ENCODE assay signal across 1 cellular context in the genomic region with DNA sequence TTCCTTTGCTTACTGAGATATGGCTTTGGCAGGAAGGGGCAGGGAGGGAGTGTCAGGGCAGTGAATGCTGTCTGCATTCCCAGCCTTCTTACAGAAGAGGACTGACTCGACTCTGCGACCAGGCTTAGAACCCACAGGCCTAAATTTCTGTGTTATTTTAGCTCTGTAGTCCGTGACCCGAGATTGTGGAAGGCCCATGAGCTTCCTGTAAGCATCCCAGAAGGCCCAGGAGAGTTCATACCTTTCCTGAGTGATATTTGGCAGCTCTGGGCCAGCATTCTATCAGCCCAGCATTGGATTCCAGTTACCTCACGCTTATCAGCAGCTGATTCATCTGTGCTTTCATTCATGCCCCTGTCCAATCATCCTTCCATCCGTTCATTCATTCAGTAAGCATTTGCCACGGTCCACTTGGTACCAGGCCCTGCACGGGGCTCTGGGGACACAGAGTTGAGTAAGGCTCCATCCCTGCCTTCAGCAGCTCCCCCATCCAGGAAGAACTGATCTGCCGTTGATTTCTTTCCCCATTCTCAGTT.
TF ChIP-seq lines count a peak whose summit lies in the region.

No MANE protein-coding gene starts in this region.

TF ChIP-seq in IMR-90, 13 proteins besides CTCF, POLR2A, EP300 and RAD21:
- TF ChIP-seq CHD1 (IDR thresholded peaks at IDR 0.05; ENCODE audit: low read depth, low read length) (no peak), RCOR1 (IDR thresholded peaks at IDR 0.05; ENCODE audit: insufficient replicate concordance, low read length) (no peak), SMC3 (IDR thresholded peaks at IDR 0.05; ENCODE audit: low read depth, low read length) (0 out of 2 replicates have a peak, but pooled peaks have one; percentile 1), NFE2L2 (IDR thresholded peaks at IDR 0.05; ENCODE audit: low read depth, low read length) (peak; percentile 73), MXI1 (IDR thresholded peaks at IDR 0.05; ENCODE audit: borderline replicate concordance, low read depth, low read length) (0 out of 2 replicates have a peak, but pooled peaks have one; percentile 23), MAFK (IDR thresholded peaks at IDR 0.05; ENCODE audit: low read depth, low read length) (peak; percentile 42; the same call in 1 of the 2 replicates), CEBPB (IDR thresholded peaks at IDR 0.05; ENCODE audit: low read depth, low read length) (peak; percentile 90), RFX5 (IDR thresholded peaks at IDR 0.05; ENCODE audit: low read depth, low read length) (no peak), BHLHE40 (IDR thresholded peaks at IDR 0.05; ENCODE audit: low read depth, low read length) (peak; percentile 91), MAZ (IDR thresholded peaks at IDR 0.05; ENCODE audit: borderline replicate concordance, low read depth, low read length) (0 out of 2 replicates have a peak, but pooled peaks have one; percentile 5), FOS (IDR thresholded peaks at IDR 0.05; ENCODE audit: low read depth, low read length) (peak; percentile 98)
- TF ChIP-seq, protein P1, sequence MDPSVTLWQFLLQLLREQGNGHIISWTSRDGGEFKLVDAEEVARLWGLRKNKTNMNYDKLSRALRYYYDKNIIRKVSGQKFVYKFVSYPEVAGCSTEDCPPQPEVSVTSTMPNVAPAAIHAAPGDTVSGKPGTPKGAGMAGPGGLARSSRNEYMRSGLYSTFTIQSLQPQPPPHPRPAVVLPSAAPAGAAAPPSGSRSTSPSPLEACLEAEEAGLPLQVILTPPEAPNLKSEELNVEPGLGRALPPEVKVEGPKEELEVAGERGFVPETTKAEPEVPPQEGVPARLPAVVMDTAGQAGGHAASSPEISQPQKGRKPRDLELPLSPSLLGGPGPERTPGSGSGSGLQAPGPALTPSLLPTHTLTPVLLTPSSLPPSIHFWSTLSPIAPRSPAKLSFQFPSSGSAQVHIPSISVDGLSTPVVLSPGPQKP (IDR thresholded peaks at IDR 0.05; ENCODE audit: borderline replicate concordance, low read depth, low read length) = no peak
- TF ChIP-seq, protein P2, sequence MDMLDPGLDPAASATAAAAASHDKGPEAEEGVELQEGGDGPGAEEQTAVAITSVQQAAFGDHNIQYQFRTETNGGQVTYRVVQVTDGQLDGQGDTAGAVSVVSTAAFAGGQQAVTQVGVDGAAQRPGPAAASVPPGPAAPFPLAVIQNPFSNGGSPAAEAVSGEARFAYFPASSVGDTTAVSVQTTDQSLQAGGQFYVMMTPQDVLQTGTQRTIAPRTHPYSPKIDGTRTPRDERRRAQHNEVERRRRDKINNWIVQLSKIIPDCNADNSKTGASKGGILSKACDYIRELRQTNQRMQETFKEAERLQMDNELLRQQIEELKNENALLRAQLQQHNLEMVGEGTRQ (IDR thresholded peaks at IDR 0.05; ENCODE audit: low read depth, low read length) = no peak
